Comparison of ENCODE assay signal across 16 cellular contexts in genomic region chr6:26290941-26291340, GRCh38.
"Had no signal": no experiment of that assay in that cellular context is flagged by ENCODE, and none has a peak within 500 bp of the region (broad histone marks: within the 10 kb centered on the region; RNA-seq: fewer than 3 reads in every experiment).

No MANE protein-coding gene starts in this region.

- DNase-seq: KBM-7, NCI-H1092 treated with DMSO at 0.1 percent for 48 hours, NCI-H1436, NCI-H1930, NCI-H2081 treated with DMSO at 0.1 percent for 48 hours, NCI-H2171, NCI-H226, NCI-H510A, NCI-H524 treated with DMSO at 0.1 percent for 48 hours, NCI-H69, NCI-H774, RPMI8226, SHP77, SK-N-SH, SW 1271, T-cell had no signal

- ATAC-seq: T-cell had no signal

- H3K27ac Mint-ChIP-seq: T-cell had no signal

- H3K4me3 Mint-ChIP-seq: T-cell had no signal
